Comparison of ENCODE assay signal across 19 cellular contexts in the genomic region with DNA sequence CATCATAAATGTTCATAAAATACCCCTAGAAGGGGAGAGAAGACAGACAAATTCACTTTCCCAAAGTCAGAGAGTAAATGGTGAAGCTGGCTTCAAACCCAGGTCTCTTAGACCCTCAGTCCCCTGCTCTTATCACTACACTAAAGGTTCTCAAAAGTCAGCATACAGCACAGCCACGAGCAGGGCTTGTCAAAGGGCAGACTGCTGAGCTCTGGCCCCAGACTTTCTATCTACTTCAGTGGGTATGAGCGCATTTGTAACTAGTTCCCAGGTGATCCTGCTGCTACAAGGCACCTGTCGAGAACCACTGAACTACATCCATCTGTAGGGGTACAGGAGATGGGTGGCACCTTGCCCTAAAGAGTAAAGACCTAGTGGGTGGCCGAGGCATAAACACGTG.
DNase-seq lines count a peak whose midpoint lies in the region; ATAC-seq and TF ChIP-seq lines count a peak whose summit lies in the region.
"Had no signal": no experiment of that assay in that cellular context is flagged by ENCODE, and none has a peak within 500 bp of the region (broad histone marks: within the 10 kb centered on the region; RNA-seq: fewer than 3 reads in every experiment).

No MANE protein-coding gene starts in this region.

- TF ChIP-seq CTCF in esophagus muscularis mucosa (IDR thresholded peaks at IDR 0.05), result no peak
- TF ChIP-seq CTCF in nephron progenitor cell (IDR thresholded peaks at IDR 0.05), result no peak
- TF ChIP-seq CTCF in transverse colon (IDR thresholded peaks at IDR 0.05), result no peak
- no peak for TF ChIP-seq CTCF in mesothelial cell of epicardium (IDR thresholded peaks at IDR 0.05; ENCODE audit: unreplicated experiment)

- DNase-seq in esophagus muscularis mucosa (ENCODE audit: extremely low spot score) (no peak), nephron progenitor cell (no peak), transverse colon (no peak), mesothelial cell of epicardium (ENCODE audit: low spot score in 2 of 2, unreplicated experiment in 2 of 2) (no peak)
- DNase-seq: activated CD4-positive, alpha-beta memory T cell treated with anti-CD3 and anti-CD28 coated beads for 36 hours; activated T-cell treated with anti-CD3 and anti-CD28 coated beads, Interleukin-2, amount 50 U/mL, for 24 hours; COR-L47; effector memory CD4-positive, alpha-beta T cell; hypothalamus; MG63; naive B cell; NCI-H1694 treated with DMSO at 0.1 percent for 48 hours; T-cell had no signal

- 66% methylated on average over 5 of the region's 5 CpGs for WGBS in esophagus muscularis mucosa
- WGBS in transverse colon (ENCODE audit: low coverage in 1 of 2), 2 donors, result 69 to 80% methylated on average over 2 to 5 of the region's 5 CpGs

- peak overlapping the region; percentile 37 for H3K27ac Mint-ChIP-seq in nephron progenitor cell
- no peak overlapping the region for H3K27ac Mint-ChIP-seq in mesothelial cell of epicardium
- H3K27ac Mint-ChIP-seq: activated CD4-positive, alpha-beta memory T cell treated with anti-CD3 and anti-CD28 coated beads for 36 hours; activated naive CD4-positive, alpha-beta T cell treated with anti-CD3 and anti-CD28 coated beads, Interleukin-2, amount 50 U/mL, for 24 hours; activated T-cell treated with anti-CD3 and anti-CD28 coated beads, Interleukin-2, amount 50 U/mL, for 24 hours; naive B cell; stimulated activated memory B cell treated with anti-CD40 and anti-IgM and Interleukin-4, amounts not matched to agents 10 μg/mL and 1 μg/mL and 100 μg/mL, for 72 hours; T-cell had no signal

- no peaks in the 10 kb centered on the region for H3K9me3 Mint-ChIP-seq in nephron progenitor cell
- H3K9me3 Mint-ChIP-seq in mesothelial cell of epicardium, result no peaks in the 10 kb centered on the region
- H3K9me3 Mint-ChIP-seq: activated CD4-positive, alpha-beta memory T cell treated with anti-CD3 and anti-CD28 coated beads for 36 hours; activated naive CD4-positive, alpha-beta T cell treated with anti-CD3 and anti-CD28 coated beads, Interleukin-2, amount 50 U/mL, for 24 hours; activated T-cell treated with anti-CD3 and anti-CD28 coated beads, Interleukin-2, amount 50 U/mL, for 24 hours; naive B cell; stimulated activated memory B cell treated with anti-CD40 and anti-IgM and Interleukin-4, amounts not matched to agents 10 μg/mL and 1 μg/mL and 100 μg/mL, for 72 hours; T-cell had no signal

- H3K4me1 Mint-ChIP-seq in nephron progenitor cell, result peaks cover 79% of the 10 kb centered on the region
- peaks cover 53% of the 10 kb centered on the region for H3K4me1 Mint-ChIP-seq in mesothelial cell of epicardium
- H3K4me1 Mint-ChIP-seq: activated naive CD4-positive, alpha-beta T cell treated with anti-CD3 and anti-CD28 coated beads, Interleukin-2, amount 50 U/mL, for 24 hours; naive B cell; stimulated activated memory B cell treated with anti-CD40 and anti-IgM and Interleukin-4, amounts not matched to agents 10 μg/mL and 1 μg/mL and 100 μg/mL, for 72 hours had no signal

- H3K27me3 ChIP-seq in esophagus muscularis mucosa (no peaks in the 10 kb centered on the region), transverse colon (no peaks in the 10 kb centered on the region)
- H3K27me3 ChIP-seq: MG63 had no signal

- no peak overlapping the region for H3K4me3 ChIP-seq in esophagus muscularis mucosa
- no peak overlapping the region for H3K4me3 ChIP-seq in transverse colon
- H3K4me3 ChIP-seq: MG63 had no signal

- H3K36me3 ChIP-seq in esophagus muscularis mucosa (no peaks in the 10 kb centered on the region), transverse colon (no peaks in the 10 kb centered on the region)
- H3K36me3 ChIP-seq: MG63 had no signal

- no peak for TF ChIP-seq POLR2A in esophagus muscularis mucosa (IDR thresholded peaks at IDR 0.05; ENCODE audit: low read depth)
- TF ChIP-seq POLR2A in transverse colon (IDR thresholded peaks at IDR 0.05), result no peak

- no peaks in the 10 kb centered on the region for H3K36me3 Mint-ChIP-seq in nephron progenitor cell (ENCODE audit: low read depth)
- H3K36me3 Mint-ChIP-seq in mesothelial cell of epicardium, result no peaks in the 10 kb centered on the region
- H3K36me3 Mint-ChIP-seq: activated CD4-positive, alpha-beta memory T cell treated with anti-CD3 and anti-CD28 coated beads for 36 hours; activated naive CD4-positive, alpha-beta T cell treated with anti-CD3 and anti-CD28 coated beads, Interleukin-2, amount 50 U/mL, for 24 hours; naive B cell; stimulated activated memory B cell treated with anti-CD40 and anti-IgM and Interleukin-4, amounts not matched to agents 10 μg/mL and 1 μg/mL and 100 μg/mL, for 72 hours; T-cell had no signal

- H3K4me1 ChIP-seq in esophagus muscularis mucosa (peaks cover 87 to 100% (median 98%) of the 10 kb centered on the region in 4 donors), transverse colon (peaks cover 32 to 74% (median 54%) of the 10 kb centered on the region in 4 donors)

- H3K4me3 Mint-ChIP-seq in nephron progenitor cell (no peak overlapping the region), mesothelial cell of epicardium (no peak overlapping the region)
- H3K4me3 Mint-ChIP-seq: activated CD4-positive, alpha-beta memory T cell treated with anti-CD3 and anti-CD28 coated beads for 36 hours; activated naive CD4-positive, alpha-beta T cell treated with anti-CD3 and anti-CD28 coated beads, Interleukin-2, amount 50 U/mL, for 24 hours; activated T-cell treated with anti-CD3 and anti-CD28 coated beads, Interleukin-2, amount 50 U/mL, for 24 hours; naive B cell; stimulated activated memory B cell treated with anti-CD40 and anti-IgM and Interleukin-4, amounts not matched to agents 10 μg/mL and 1 μg/mL and 100 μg/mL, for 72 hours; T-cell had no signal

- ATAC-seq in HG03521 (IDR thresholded peaks at IDR 0.05; ENCODE audit: unreplicated experiment), result no peak
- no peak for ATAC-seq in HG02852 (IDR thresholded peaks at IDR 0.05; ENCODE audit: unreplicated experiment)
- ATAC-seq: stimulated activated memory B cell treated with anti-CD40 and anti-IgM and Interleukin-4, amounts not matched to agents 10 μg/mL and 1 μg/mL and 100 μg/mL, for 72 hours; T-cell had no signal

- H3K9me3 ChIP-seq in esophagus muscularis mucosa (no peaks in the 10 kb centered on the region), transverse colon (no peaks in the 10 kb centered on the region)
- H3K9me3 ChIP-seq: MG63 had no signal

- H3K27me3 Mint-ChIP-seq in nephron progenitor cell (ENCODE audit: low read depth, poor library complexity) (no peaks in the 10 kb centered on the region), mesothelial cell of epicardium (ENCODE audit: low read depth) (no peaks in the 10 kb centered on the region)
- H3K27me3 Mint-ChIP-seq: activated CD4-positive, alpha-beta memory T cell treated with anti-CD3 and anti-CD28 coated beads for 36 hours; activated naive CD4-positive, alpha-beta T cell treated with anti-CD3 and anti-CD28 coated beads, Interleukin-2, amount 50 U/mL, for 24 hours had no signal

- in situ Hi-C loops in transverse colon (cut with MboI; ENCODE audit: low pct_ligation_motif_present in 1 of 4, low pct_unique_long_range_greater_than_20kb in 1 of 4, low sequenced_read_pairs in 3 of 4), result no loop called here

- intact Hi-C loops in esophagus muscularis mucosa (cut with DNase I) (loop anchor here (10.0 kb wide), 1 partner anchor 65 kb away; no protein-coding TSS in a partner anchor), transverse colon (cut with DNase I; ENCODE audit: low total_unique reads) (no loop called here)

- H3K27ac ChIP-seq in angular gyrus (ENCODE audit: low read depth, low read length) (peak overlapping the region; percentile 4), esophagus muscularis mucosa (replicated peaks in 1 of 4) (peak overlapping the region; percentile 85 to 97 (median 94)), transverse colon (peak overlapping the region; percentile 78 to 89 (median 88))
- H3K27ac ChIP-seq: VCaP had no signal

- no peak for TF ChIP-seq EP300 in esophagus muscularis mucosa (IDR thresholded peaks at IDR 0.05)
- no peak for TF ChIP-seq EP300 in transverse colon (IDR thresholded peaks at IDR 0.05; ENCODE audit: low read depth)

Comparison
In these comparisons a context has a peak if more than half of its experiments do, and no peak if none do; other contexts are left out.
1. H3K27ac ChIP-seq: peak in every context shown above with its lines; median percentile 94 in esophagus muscularis mucosa; 88 in transverse colon; 4 in angular gyrus.